Comparison of ENCODE assay signal across 20 cellular contexts in the genomic region with DNA sequence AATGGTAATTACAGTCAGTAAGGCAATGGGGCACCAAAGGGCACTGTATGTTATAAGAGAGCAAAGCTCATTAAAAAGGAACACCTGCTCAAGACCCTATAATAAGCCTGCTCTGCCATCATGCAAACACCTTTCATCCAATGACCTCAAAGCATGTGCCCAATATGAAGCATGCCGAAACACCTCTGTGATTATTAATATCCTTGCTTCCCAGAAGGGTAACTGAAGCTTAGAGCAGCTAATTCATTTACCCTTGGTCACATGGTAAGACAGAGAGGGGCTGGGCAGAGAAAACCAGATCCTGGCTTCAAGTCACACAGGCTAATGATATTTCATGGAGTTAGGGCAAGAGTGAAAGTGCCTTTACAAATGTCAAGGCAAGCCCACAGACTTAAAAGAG.
"Had no signal": no experiment of that assay in that cellular context is flagged by ENCODE, and none has a peak within 500 bp of the region (broad histone marks: within the 10 kb centered on the region; RNA-seq: fewer than 3 reads in every experiment).

No MANE protein-coding gene starts in this region.

- H3K27ac ChIP-seq: left ventricle myocardium inferior, neutrophil, parathyroid adenoma, thyroid gland, uterus had no signal

- DNase-seq: activated CD4-positive, alpha-beta T cell treated with anti-CD3 and anti-CD28 coated beads, Interleukin-2, amount 50 U/mL, for 1 hour; activated CD8-positive, alpha-beta memory T cell treated with anti-CD3 and anti-CD28 coated beads for 24 hours; activated naive CD4-positive, alpha-beta T cell; aorta; erythroblast; hippocampal formation; kidney; left ventricle myocardium inferior; mucosa of descending colon; naive thymus-derived CD4-positive, alpha-beta T cell; retina; stimulated activated CD4-positive, alpha-beta T cell treated with anti-CD3 and anti-CD28 coated beads, Interleukin-15, amount 100 ng/mL, for 24 hours; stimulated activated CD4-positive, alpha-beta T cell treated with anti-CD3 and anti-CD28 coated beads, Interleukin-4, amount 100 ng/mL, for 1 hour; stimulated activated naive B cell treated with anti-CD40 and anti-IgM and Interleukin-4, amounts not matched to agents 10 μg/mL and 1 μg/mL and 100 μg/mL, for 72 hours; T-helper 9 cell; thyroid gland; uterus had no signal

- H2AFZ ChIP-seq: parathyroid adenoma had no signal

- H3K9ac ChIP-seq: parathyroid adenoma had no signal

- H3K9me3 ChIP-seq: left ventricle myocardium inferior, mucosa of descending colon, neutrophil, thyroid gland, uterus had no signal

- H3K4me1 ChIP-seq: left ventricle myocardium inferior, parathyroid adenoma, uterus had no signal

- H3K36me3 ChIP-seq: left ventricle myocardium inferior, neutrophil, thyroid gland, uterus had no signal

- H3K4me3 ChIP-seq: left ventricle myocardium inferior, mucosa of descending colon, thyroid gland, uterus had no signal

- H3K36me3 Mint-ChIP-seq: naive thymus-derived CD4-positive, alpha-beta T cell had no signal

- H3K27me3 ChIP-seq: thyroid gland, uterus had no signal

- H3K9me3 Mint-ChIP-seq: naive thymus-derived CD4-positive, alpha-beta T cell; stimulated activated naive B cell treated with anti-CD40 and anti-IgM and Interleukin-4, amounts not matched to agents 10 μg/mL and 1 μg/mL and 100 μg/mL, for 72 hours had no signal

- ATAC-seq: activated CD4-positive, CD25-positive, alpha-beta regulatory T cell treated with anti-CD3 and anti-CD28 coated beads, Interleukin-2, amount 50 U/mL, for 24 hours; mucosa of descending colon; naive thymus-derived CD4-positive, alpha-beta T cell; stimulated activated naive B cell treated with anti-CD40 and anti-IgM and Interleukin-4, amounts not matched to agents 10 μg/mL and 1 μg/mL and 100 μg/mL, for 72 hours had no signal

- H3K4me3 Mint-ChIP-seq: naive thymus-derived CD4-positive, alpha-beta T cell; stimulated activated naive B cell treated with anti-CD40 and anti-IgM and Interleukin-4, amounts not matched to agents 10 μg/mL and 1 μg/mL and 100 μg/mL, for 72 hours had no signal

- H3K27ac Mint-ChIP-seq: naive thymus-derived CD4-positive, alpha-beta T cell; stimulated activated naive B cell treated with anti-CD40 and anti-IgM and Interleukin-4, amounts not matched to agents 10 μg/mL and 1 μg/mL and 100 μg/mL, for 72 hours had no signal
